26 cellular contexts compared by ENCODE assay signal in the genomic region with DNA sequence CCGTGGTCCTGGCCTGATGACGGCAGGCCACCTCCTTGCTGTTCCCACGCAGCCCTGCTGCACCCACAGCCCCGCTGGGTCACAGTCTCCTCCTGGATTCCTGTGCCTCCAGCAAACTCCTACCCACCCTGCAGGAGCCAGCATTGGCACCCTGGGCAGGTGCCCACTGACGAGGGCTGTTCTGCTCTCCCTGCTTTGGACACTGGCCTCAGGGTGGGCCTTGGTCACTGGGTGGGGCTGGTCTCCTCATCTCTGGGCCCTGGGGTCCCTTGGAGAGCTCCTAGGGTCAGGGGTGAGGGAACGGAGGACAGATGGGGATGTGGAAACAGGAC.
"Had no signal": no experiment of that assay in that cellular context is flagged by ENCODE, and none has a peak within 500 bp of the region (broad histone marks: within the 10 kb centered on the region; RNA-seq: fewer than 3 reads in every experiment).

No MANE protein-coding gene starts in this region.

- H3K4me3 Mint-ChIP-seq: effector memory CD8-positive, alpha-beta T cell; mesothelial cell of epicardium; naive B cell; natural killer cell treated with Interleukin-12 subunit alpha and Interleukin-12 subunit beta and Interleukin-15 and Interleukin-18, amount 100 ng/mL, for 72 hours; stimulated activated effector memory CD8-positive, alpha-beta T cell treated with anti-CD3 and anti-CD28 coated beads, Interleukin-12 subunit alpha, Interleukin-12 subunit beta, amount 100 ng/mL, for 72 hours had no signal

- H3K36me3 Mint-ChIP-seq: mesothelial cell of epicardium; naive B cell; natural killer cell treated with Interleukin-12 subunit alpha and Interleukin-12 subunit beta and Interleukin-15 and Interleukin-18, amount 100 ng/mL, for 72 hours had no signal

- H3K27me3 Mint-ChIP-seq: effector memory CD8-positive, alpha-beta T cell; naive B cell; natural killer cell treated with Interleukin-12 subunit alpha and Interleukin-12 subunit beta and Interleukin-15 and Interleukin-18, amount 100 ng/mL, for 72 hours had no signal

- DNase-seq: cortex of kidney; effector memory CD8-positive, alpha-beta T cell; gastrocnemius medialis; heart left ventricle; hippocampal formation; left cardiac atrium; left lung; mesenchymal stem cell; mucosa of descending colon; naive B cell; occipital lobe; ovary; posterior cingulate gyrus; psoas muscle; sigmoid colon; stimulated activated CD4-positive, alpha-beta T cell treated with anti-CD3 and anti-CD28 coated beads, Interleukin-2, amount 100 ng/mL, for 24 hours; stimulated activated CD4-positive, alpha-beta T cell treated with anti-CD3 and anti-CD28 coated beads, Interleukin-4, amount 100 ng/mL, for 24 hours; stimulated activated naive CD4-positive, alpha-beta T cell treated with Interleukin-2 at 50 U/mL for 16 hours; stomach; thyroid gland; trophoblast cell had no signal

- H3K9me3 ChIP-seq: gastrocnemius medialis, heart left ventricle, left lung, mucosa of descending colon, ovary, psoas muscle, sigmoid colon, stomach, thyroid gland, vagina had no signal

- H3K9me3 Mint-ChIP-seq: effector memory CD8-positive, alpha-beta T cell; mesothelial cell of epicardium; naive B cell; natural killer cell treated with Interleukin-12 subunit alpha and Interleukin-12 subunit beta and Interleukin-15 and Interleukin-18, amount 100 ng/mL, for 72 hours; stimulated activated effector memory CD8-positive, alpha-beta T cell treated with anti-CD3 and anti-CD28 coated beads, Interleukin-12 subunit alpha, Interleukin-12 subunit beta, amount 100 ng/mL, for 72 hours had no signal

- H3K27me3 ChIP-seq: gastrocnemius medialis, heart left ventricle, ovary, thyroid gland, vagina had no signal

- H3K27ac ChIP-seq: gastrocnemius medialis, heart left ventricle, left lung, ovary, psoas muscle, sigmoid colon, stomach, thyroid gland, vagina had no signal

- ATAC-seq: effector memory CD8-positive, alpha-beta T cell; gastrocnemius medialis; heart left ventricle; left cardiac atrium; left lung; mucosa of descending colon; natural killer cell treated with Interleukin-12 subunit alpha and Interleukin-12 subunit beta and Interleukin-15 and Interleukin-18, amount 100 ng/mL, for 72 hours; psoas muscle; right cardiac atrium; stimulated activated effector memory CD8-positive, alpha-beta T cell treated with anti-CD3 and anti-CD28 coated beads, Interleukin-12 subunit alpha, Interleukin-12 subunit beta, amount 100 ng/mL, for 72 hours had no signal

- H3K36me3 ChIP-seq: gastrocnemius medialis, ovary, thyroid gland, vagina had no signal

- H3K27ac Mint-ChIP-seq: effector memory CD8-positive, alpha-beta T cell; mesothelial cell of epicardium; naive B cell; natural killer cell treated with Interleukin-12 subunit alpha and Interleukin-12 subunit beta and Interleukin-15 and Interleukin-18, amount 100 ng/mL, for 72 hours had no signal

- H3K4me3 ChIP-seq: gastrocnemius medialis, heart left ventricle, left lung, mucosa of descending colon, ovary, psoas muscle, sigmoid colon, stomach, thyroid gland, vagina had no signal
